ENCODE assay signal across 26 cellular contexts in the genomic region with DNA sequence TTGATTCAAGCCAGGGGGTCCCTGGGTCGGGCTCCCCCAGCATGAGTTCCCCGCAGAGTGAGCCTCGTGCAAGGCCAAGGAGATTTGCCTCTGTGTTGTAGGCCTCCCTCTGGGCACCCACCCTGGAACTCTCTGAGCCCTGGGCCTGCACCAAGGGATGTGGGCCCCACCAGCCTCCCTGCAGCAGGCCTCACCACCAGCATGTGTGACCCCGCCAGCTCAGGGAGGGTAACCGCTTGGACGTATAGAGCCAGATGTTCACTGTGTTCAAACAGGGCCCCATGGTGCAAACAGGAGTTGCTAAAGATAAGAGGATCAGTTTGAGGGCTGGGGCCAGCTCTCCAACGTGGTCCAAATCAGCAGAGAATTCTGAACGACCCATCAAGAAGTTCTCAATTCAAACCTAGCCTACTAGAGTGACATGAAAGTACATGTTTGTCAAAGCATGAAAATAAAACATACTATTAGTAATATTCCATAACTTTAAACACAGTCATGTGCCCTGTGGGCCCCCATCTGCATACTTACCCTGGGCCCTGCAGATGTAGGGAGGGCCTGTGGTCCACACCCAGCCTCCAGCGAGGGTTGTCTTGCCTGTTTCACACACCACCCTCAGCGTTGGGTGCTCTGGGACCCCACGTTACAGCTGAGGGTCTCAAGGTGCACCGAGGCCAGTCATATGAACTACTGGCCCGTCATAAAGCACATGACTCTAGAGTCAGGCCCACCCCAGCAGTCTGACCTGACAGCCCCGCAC. TPM values are rescaled to one million over a fixed set of nuclear protein-coding genes. Genes with fewer than 3 reads are reported as not detected.
"Had no signal": no experiment of that assay in that cellular context is flagged by ENCODE, and none has a peak within 500 bp of the region (broad histone marks: within the 10 kb centered on the region; RNA-seq: fewer than 3 reads in every experiment).

No MANE protein-coding gene starts in this region.

- ATAC-seq: activated naive CD4-positive, alpha-beta T cell treated with anti-CD3 and anti-CD28 coated beads, Interleukin-2, amount 50 U/mL, for 72 hours; activated T-cell treated with anti-CD3 and anti-CD28 coated beads, Interleukin-2, amount 50 U/mL, for 72 hours; esophagus mucosa; gastrocnemius medialis; left colon; pancreas; right cardiac atrium; stimulated activated naive CD8-positive, alpha-beta T cell treated with anti-CD3 and anti-CD28 coated beads, Interleukin-15, amount 100 ng/mL, for 72 hours had no signal

- H3K4me3 ChIP-seq: gastrocnemius medialis, heart left ventricle, pancreas, skin epidermis, transverse colon had no signal

- DNase-seq: activated CD4-positive, alpha-beta T cell treated with anti-CD3 and anti-CD28 coated beads for 4 hours; activated CD4-positive, alpha-beta T cell treated with anti-CD3 and anti-CD28 coated beads, Interleukin-2, amount 50 U/mL, for 48 hours; activated CD4-positive, CD25-positive, alpha-beta regulatory T cell; activated gamma-delta T cell; activated T-cell treated with anti-CD3 and anti-CD28 coated beads, Interleukin-2, amount 50 U/mL, for 72 hours; aorta; central memory CD4-positive, alpha-beta T cell; effector memory CD4-positive, alpha-beta T cell; gastrocnemius medialis; heart left ventricle; left colon; pancreas; right cardiac atrium; stimulated activated CD4-positive, alpha-beta T cell treated with anti-CD3 and anti-CD28 coated beads, Interleukin-1b, Interleukin-23, amount 100 ng/mL, for 48 hours; stimulated activated naive CD8-positive, alpha-beta T cell treated with anti-CD3 and anti-CD28 coated beads, Interleukin-15, amount 100 ng/mL, for 72 hours; T1000; transverse colon had no signal

- H3K36me3 Mint-ChIP-seq: brain; memory B cell; natural killer cell treated with Interleukin-12 subunit alpha and Interleukin-12 subunit beta and Interleukin-15 and Interleukin-18, amount 100 ng/mL, for 72 hours had no signal

- H3K36me3 ChIP-seq: gastrocnemius medialis, heart left ventricle, neutrophil, pancreas, transverse colon had no signal

- H3K4me3 Mint-ChIP-seq: activated T-cell treated with anti-CD3 and anti-CD28 coated beads, Interleukin-2, amount 50 U/mL, for 72 hours; brain; memory B cell; natural killer cell treated with Interleukin-12 subunit alpha and Interleukin-12 subunit beta and Interleukin-15 and Interleukin-18, amount 100 ng/mL, for 72 hours; stimulated activated naive CD8-positive, alpha-beta T cell treated with anti-CD3 and anti-CD28 coated beads, Interleukin-15, amount 100 ng/mL, for 72 hours had no signal

- H3K27ac Mint-ChIP-seq: activated naive CD4-positive, alpha-beta T cell treated with anti-CD3 and anti-CD28 coated beads, Interleukin-2, amount 50 U/mL, for 72 hours; activated T-cell treated with anti-CD3 and anti-CD28 coated beads, Interleukin-2, amount 50 U/mL, for 72 hours; brain; memory B cell; natural killer cell treated with Interleukin-12 subunit alpha and Interleukin-12 subunit beta and Interleukin-15 and Interleukin-18, amount 100 ng/mL, for 72 hours had no signal

- H3K9me3 Mint-ChIP-seq: activated naive CD4-positive, alpha-beta T cell treated with anti-CD3 and anti-CD28 coated beads, Interleukin-2, amount 50 U/mL, for 72 hours; activated T-cell treated with anti-CD3 and anti-CD28 coated beads, Interleukin-2, amount 50 U/mL, for 72 hours; memory B cell; natural killer cell treated with Interleukin-12 subunit alpha and Interleukin-12 subunit beta and Interleukin-15 and Interleukin-18, amount 100 ng/mL, for 72 hours; stimulated activated naive CD8-positive, alpha-beta T cell treated with anti-CD3 and anti-CD28 coated beads, Interleukin-15, amount 100 ng/mL, for 72 hours had no signal

- H3K27me3 ChIP-seq: heart left ventricle, pancreas had no signal

- H3K9me3 ChIP-seq: gastrocnemius medialis, neutrophil, pancreas, transverse colon had no signal

- H3K4me1 ChIP-seq: pancreas had no signal

- H3K27ac ChIP-seq: gastrocnemius medialis, heart left ventricle, neutrophil, pancreas, skin epidermis, transverse colon had no signal

RNA-seq across cellular contexts. Expression of a gene that starts 48.4 kb away (rescaled TPM):
- total RNA-seq: activated CD8-positive, alpha-beta memory T cell treated with anti-CD3 and anti-CD28 coated beads for 36 hours; activated naive CD4-positive, alpha-beta T cell treated with anti-CD3 and anti-CD28 coated beads, Interleukin-2, amount 50 U/mL, for 72 hours; activated T-cell treated with anti-CD3 and anti-CD28 coated beads, Interleukin-2, amount 50 U/mL, for 72 hours; natural killer cell treated with Interleukin-12 subunit alpha and Interleukin-12 subunit beta and Interleukin-15 and Interleukin-18, amount 100 ng/mL, for 72 hours; T-helper 1 cell treated with Interleukin-12 subunit alpha and Interleukin-12 subunit beta and Interleukin-4 antibody, amounts not matched to agents 30 ng/mL and 1 ng/mL, for 36 hours had no signal
- polyA plus RNA-seq: aorta had no signal
